1 cellular context compared by ENCODE assay signal in genomic region chr14:22821193-22822016, GRCh38.
TF ChIP-seq lines count a peak whose summit lies in the region.

No MANE protein-coding gene starts in this region.

TF ChIP-seq in HepG2, 621 proteins besides CTCF, POLR2A, EP300 and RAD21 (continues in another document):
- TF ChIP-seq ZBTB1 (CRISPR knock-in tag; IDR thresholded peaks at IDR 0.05; ENCODE audit: borderline replicate concordance), result no peak
- no peak for TF ChIP-seq HOXD1 (CRISPR knock-in tag; IDR thresholded peaks at IDR 0.05)
- TF ChIP-seq NFAT5 (CRISPR knock-in tag; IDR thresholded peaks at IDR 0.05), result peak; percentile 98
- TF ChIP-seq BCL3 (CRISPR knock-in tag; IDR thresholded peaks at IDR 0.05), result peak; percentile 92
- TF ChIP-seq ZNF83 (CRISPR knock-in tag; IDR thresholded peaks at IDR 0.05; ENCODE audit: borderline replicate concordance), result 0 out of 2 replicates have a peak, but pooled peaks have one; percentile 80
- peak; percentile 28; the same call in 1 of the 2 replicates for TF ChIP-seq GZF1 (CRISPR knock-in tag; IDR thresholded peaks at IDR 0.05)
- no peak for TF ChIP-seq SOX6 (IDR thresholded peaks at IDR 0.05)
- TF ChIP-seq SOX6 (CRISPR knock-in tag; IDR thresholded peaks at IDR 0.05), result peak; percentile 50
- peak; percentile 39; the same call in 1 of the 2 replicates for TF ChIP-seq ZNF572 (CRISPR knock-in tag; IDR thresholded peaks at IDR 0.05)
- TF ChIP-seq ZNF317 (CRISPR knock-in tag; IDR thresholded peaks at IDR 0.05), result peak; percentile 45; the same call in 1 of the 2 replicates
- peak; percentile 50; the same call in 1 of the 2 replicates for TF ChIP-seq ZNF235 (CRISPR knock-in tag; IDR thresholded peaks at IDR 0.05; ENCODE audit: borderline replicate concordance)
- TF ChIP-seq XBP1 (CRISPR knock-in tag; IDR thresholded peaks at IDR 0.05), result 0 out of 2 replicates have a peak, but pooled peaks have one; percentile 33
- peak; percentile 69; the same call in 1 of the 2 replicates for TF ChIP-seq PRDM15 (CRISPR knock-in tag; IDR thresholded peaks at IDR 0.05)
- peak; percentile 95 for TF ChIP-seq FOXC1 (CRISPR knock-in tag; IDR thresholded peaks at IDR 0.05; ENCODE audit: borderline replicate concordance)
- TF ChIP-seq TFDP2 (CRISPR knock-in tag; IDR thresholded peaks at IDR 0.05), result peak; percentile 89
- TF ChIP-seq ERF (CRISPR knock-in tag; IDR thresholded peaks at IDR 0.05), result peak; percentile 92
- TF ChIP-seq XRCC5 (optimal IDR thresholded peaks at IDR 0.05; ENCODE audit: low read length), result no peak
- TF ChIP-seq IRX3 (CRISPR knock-in tag; IDR thresholded peaks at IDR 0.05; ENCODE audit: borderline replicate concordance, low read depth), result no peak
- peak; percentile 95 for TF ChIP-seq ZNF280B (CRISPR knock-in tag; IDR thresholded peaks at IDR 0.05; ENCODE audit: borderline replicate concordance)
- 0 out of 2 replicates have a peak, but pooled peaks have one; percentile 77 for TF ChIP-seq ZNF639 (CRISPR knock-in tag; conservative IDR thresholded peaks at IDR 0.05)
- no peak for TF ChIP-seq ZC3H13 (CRISPR knock-in tag; IDR thresholded peaks at IDR 0.05)
- peak; percentile 92 for TF ChIP-seq MXD4 (CRISPR knock-in tag; IDR thresholded peaks at IDR 0.05)
- no peak for TF ChIP-seq POLR2AphosphoS5 (IDR thresholded peaks at IDR 0.05; ENCODE audit: low read depth, low read length)
- TF ChIP-seq SP5 (CRISPR knock-in tag; IDR thresholded peaks at IDR 0.05; ENCODE audit: borderline replicate concordance, low read depth), result peak; percentile 21; the same call in 1 of the 2 replicates
- 0 out of 2 replicates have a peak, but pooled peaks have one; percentile 87 for TF ChIP-seq SP140L (CRISPR knock-in tag; IDR thresholded peaks at IDR 0.05; ENCODE audit: borderline replicate concordance)
- no peak for TF ChIP-seq ZNF367 (CRISPR knock-in tag; IDR thresholded peaks at IDR 0.05; ENCODE audit: borderline replicate concordance)
- no peak for TF ChIP-seq USF2 (IDR thresholded peaks at IDR 0.05; ENCODE audit: low read depth, low read length)
- no peak for TF ChIP-seq USF2 (CRISPR knock-in tag; IDR thresholded peaks at IDR 0.05; ENCODE audit: borderline replicate concordance)
- no peak for TF ChIP-seq ZNF432 (CRISPR knock-in tag; IDR thresholded peaks at IDR 0.05; ENCODE audit: borderline replicate concordance)
- no peak for TF ChIP-seq ATRX (CRISPR knock-in tag; IDR thresholded peaks at IDR 0.05; ENCODE audit: borderline replicate concordance)
- no peak for TF ChIP-seq NBN (conservative IDR thresholded peaks at IDR 0.05)
- no peak for TF ChIP-seq AHDC1 (CRISPR knock-in tag; IDR thresholded peaks at IDR 0.05; ENCODE audit: borderline replicate concordance)
- TF ChIP-seq ZNF558 (CRISPR knock-in tag; IDR thresholded peaks at IDR 0.05; ENCODE audit: borderline replicate concordance), result peak; percentile 71; the same call in 1 of the 2 replicates
